In the genomic region with DNA sequence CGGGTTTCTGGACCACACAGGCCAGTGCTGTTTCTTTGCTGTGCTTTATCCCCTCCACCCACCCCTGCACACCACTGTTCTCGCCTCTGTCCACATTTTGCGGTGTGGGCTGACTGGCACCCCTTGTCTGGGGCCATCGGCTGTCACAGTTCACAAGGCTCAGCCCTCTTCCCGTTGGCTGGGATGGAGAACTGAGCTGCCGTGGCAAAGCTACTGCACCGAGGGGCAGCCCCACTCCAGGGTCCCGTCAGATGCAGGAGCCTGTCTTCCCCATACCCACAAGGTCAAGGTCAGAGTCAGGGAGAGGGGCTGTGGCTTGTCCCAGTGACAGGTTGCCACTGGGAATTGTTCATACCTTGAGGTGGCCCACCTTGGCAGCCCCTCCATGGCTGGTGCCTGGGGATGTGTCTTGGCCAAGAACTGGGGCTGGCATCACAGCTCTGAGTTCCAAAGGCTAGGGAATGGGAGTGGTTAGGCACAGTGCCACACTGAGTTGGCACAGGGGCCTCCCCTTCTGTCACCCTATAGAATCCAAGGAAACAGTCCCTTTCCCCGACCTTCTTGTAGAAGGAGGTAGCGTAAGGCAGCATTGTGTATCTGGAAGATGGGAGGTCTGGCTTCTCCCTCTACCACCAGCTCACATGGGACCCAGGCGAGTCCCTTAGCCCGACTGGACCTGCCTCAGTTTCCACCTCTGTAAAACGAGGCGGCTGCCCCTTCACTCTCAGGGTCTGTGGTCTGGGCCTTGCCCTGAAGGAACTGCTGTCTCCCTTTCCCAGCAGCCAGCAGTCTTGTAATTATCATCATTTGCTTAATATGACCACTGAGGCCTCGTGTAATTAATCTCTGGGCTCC, we compare ENCODE assay signal across 7 cellular contexts. TPM values are rescaled to one million over a fixed set of nuclear protein-coding genes. Genes with fewer than 3 reads are reported as not detected.
DNase-seq lines count a peak whose midpoint lies in the region; ATAC-seq, FAIRE-seq and TF ChIP-seq lines count a peak whose summit lies in the region.

No MANE protein-coding gene starts in this region.

- TF ChIP-seq POLR2A in testis (IDR thresholded peaks at IDR 0.05) = no peak

- peak overlapping the region; percentile 95 for H3K4me3 Mint-ChIP-seq in activated naive CD8-positive, alpha-beta T cell treated with anti-CD3 and anti-CD28 coated beads, Interleukin-2, amount 50 U/mL, for 24 hours

- FAIRE-seq in kidney (lab: Jason Lieb, UNC) = no peak

- TF ChIP-seq CTCF in kidney (IDR thresholded peaks at IDR 0.05; ENCODE audit: borderline replicate concordance, extremely low read depth, insufficient read depth) (no peak), testis (IDR thresholded peaks at IDR 0.05) (no peak)

- H3K4me1 Mint-ChIP-seq in activated naive CD8-positive, alpha-beta T cell treated with anti-CD3 and anti-CD28 coated beads, Interleukin-2, amount 50 U/mL, for 24 hours = peaks cover 86% of the 10 kb centered on the region

- 48 to 56% methylated on average over 9 to 15 of the region's 15 CpGs for WGBS in testis, 2 donors

- H3K27me3 ChIP-seq in testis = no peaks in the 10 kb centered on the region

- ATAC-seq in activated naive CD8-positive, alpha-beta T cell treated with anti-CD3 and anti-CD28 coated beads, Interleukin-2, amount 50 U/mL, for 24 hours = no peak
- ATAC-seq in HG02938 (IDR thresholded peaks at IDR 0.05; ENCODE audit: unreplicated experiment) (no peak), HG02885 (IDR thresholded peaks at IDR 0.05; ENCODE audit: poor library complexity, unreplicated experiment) (no peak)

- intact Hi-C loops in kidney (cut with DNase I) = loop anchor here (5.0 kb wide), 1 partner anchor 48 kb away; no protein-coding TSS in a partner anchor
- intact Hi-C loops in testis (cut with DNase I; ENCODE audit: low total_unique reads) = no loop called here

- DNase-seq in activated naive CD8-positive, alpha-beta T cell treated with anti-CD3 and anti-CD28 coated beads, Interleukin-2, amount 50 U/mL, for 24 hours = no peak
- DNase-seq in kidney (peak; percentile 67), testis (no peak), SW 1271 (lab: John Stamatoyannopoulos, UW) (no peak)

- peak overlapping the region; percentile 60 to 74 for H3K9ac ChIP-seq in kidney (ENCODE audit: low read length in 2 of 2)

- H3K27ac ChIP-seq in KOPT-K1 (ENCODE audit: low read depth, low read length, poor library complexity, severe bottlenecking) (peak overlapping the region; percentile 100), kidney (ENCODE audit: low read depth in 2 of 2, low read length in 2 of 2) (peak overlapping the region; percentile 49 to 80), testis (peak overlapping the region; percentile 65 to 79)

- H3K4me1 ChIP-seq in kidney (ENCODE audit: control insufficient read depth in 1 of 2, insufficient read depth in 1 of 2, low read depth in 1 of 2, low read length in 2 of 2) (peaks cover 48 to 75% of the 10 kb centered on the region in 2 donors), testis (peaks cover 81% of the 10 kb centered on the region)

- no peaks in the 10 kb centered on the region for H3K27me3 Mint-ChIP-seq in activated naive CD8-positive, alpha-beta T cell treated with anti-CD3 and anti-CD28 coated beads, Interleukin-2, amount 50 U/mL, for 24 hours

- no peaks in the 10 kb centered on the region for H3K9me3 Mint-ChIP-seq in activated naive CD8-positive, alpha-beta T cell treated with anti-CD3 and anti-CD28 coated beads, Interleukin-2, amount 50 U/mL, for 24 hours

- H3K36me3 ChIP-seq in KOPT-K1 (ENCODE audit: insufficient read depth, low read length) (peaks cover 55% of the 10 kb centered on the region), kidney (ENCODE audit: control insufficient read depth in 1 of 2, insufficient read depth in 2 of 2, low read length in 2 of 2) (peaks cover 2 to 5% of the 10 kb centered on the region in 2 donors), testis (ENCODE audit: low read depth, missing control alignments) (no peaks in the 10 kb centered on the region)

- peaks cover 53% of the 10 kb centered on the region for H3K36me3 Mint-ChIP-seq in activated naive CD8-positive, alpha-beta T cell treated with anti-CD3 and anti-CD28 coated beads, Interleukin-2, amount 50 U/mL, for 24 hours (ENCODE audit: low read depth)

- no peaks in the 10 kb centered on the region for H3K9me3 ChIP-seq in KOPT-K1 (ENCODE audit: insufficient read depth, low read length, poor library complexity, severe bottlenecking)
- no peaks in the 10 kb centered on the region for H3K9me3 ChIP-seq in kidney (ENCODE audit: control insufficient read depth in 1 of 2, low read length in 2 of 2)
- H3K9me3 ChIP-seq in testis = no peaks in the 10 kb centered on the region

- peak overlapping the region; percentile 32 to 53 for H3K4me3 ChIP-seq in kidney (ENCODE audit: low read length in 2 of 2)
- no peak overlapping the region for H3K4me3 ChIP-seq in testis

- H3K27ac Mint-ChIP-seq in activated naive CD8-positive, alpha-beta T cell treated with anti-CD3 and anti-CD28 coated beads, Interleukin-2, amount 50 U/mL, for 24 hours = peak overlapping the region; percentile 100

RNA-seq across cellular contexts. Expression of gene GRK2, which starts 3.4 kb away (rescaled TPM):
- total RNA-seq in kidney = 80.8 TPM
- polyA plus RNA-seq in kidney (ENCODE audit: insufficient read depth, low read depth, low replicate concordance) = 28.2 TPM
- 10 to 100 TPM; 64.3 to 87.6 TPM for total RNA-seq in testis
- polyA plus RNA-seq in testis (ENCODE audit: insufficient read depth, low read depth, low replicate concordance) = 45.6 TPM

RNA-seq across cellular contexts. Expression of gene ANKRD13D, which starts 19.5 kb away (rescaled TPM):
- total RNA-seq in kidney (68.3 TPM), testis (10 to 100 TPM; 66.2 to 73.3 TPM)
- polyA plus RNA-seq in kidney (ENCODE audit: insufficient read depth, low read depth, low replicate concordance) (21.9 TPM), testis (ENCODE audit: insufficient read depth, low read depth, low replicate concordance) (32.8 TPM)

RNA-seq across cellular contexts. Expression of gene SSH3, which starts 33.7 kb away (rescaled TPM):
- total RNA-seq in kidney (68.9 TPM), testis (1 to 10 TPM; 6.9 to 9.8 TPM)
- polyA plus RNA-seq in kidney (ENCODE audit: insufficient read depth, low read depth, low replicate concordance) (25.0 TPM), testis (ENCODE audit: insufficient read depth, low read depth, low replicate concordance) (8.6 TPM)

Comparison
In these comparisons a context has a peak if more than half of its experiments do, and no peak if none do; other contexts are left out.
1. H3K4me3 ChIP-seq: peak in kidney (2 of 2); none in testis (0 of 2).
2. Peak in every context shown above with its lines, with median percentiles within 50 percentile points of each other: H3K27ac ChIP-seq.